In the genomic region with DNA sequence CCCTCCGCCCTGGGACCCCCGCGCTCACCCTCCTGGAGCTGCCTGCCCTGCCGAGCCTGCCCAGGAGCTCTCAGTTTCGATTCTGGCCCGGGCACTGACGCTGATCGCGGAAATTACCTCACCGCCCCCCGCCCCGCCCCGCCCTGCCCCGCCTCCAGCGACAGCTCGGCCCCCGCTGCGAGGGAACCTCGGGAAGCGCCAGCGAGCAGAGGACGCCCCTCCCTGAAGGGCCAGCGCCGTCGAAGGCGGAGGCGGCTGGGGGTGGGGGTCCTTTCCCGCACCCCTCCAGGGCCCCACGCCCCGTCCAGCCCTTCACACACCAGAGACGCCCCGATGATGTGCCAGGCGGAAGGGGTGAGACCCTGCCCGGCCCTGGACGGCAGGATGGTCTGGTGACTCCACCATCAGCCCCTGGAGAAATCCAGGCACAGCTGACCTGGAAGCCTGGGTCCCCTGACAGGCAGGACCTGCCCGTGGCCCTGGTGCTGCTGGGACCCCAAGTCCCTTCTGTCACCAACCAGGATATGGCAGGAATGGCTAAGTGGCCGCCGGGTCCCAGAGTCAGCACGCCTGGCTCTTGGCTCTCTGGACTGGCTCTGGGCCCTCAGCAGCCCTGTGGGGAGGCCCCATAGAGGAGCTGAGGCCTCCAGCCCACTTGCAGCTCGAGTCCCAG, we compare ENCODE assay signal across 8 cellular contexts.
A peak's percentile ranks its signal among the peaks of the same experiment; 100 is the strongest.
DNase-seq lines count a peak whose midpoint lies in the region; ATAC-seq and TF ChIP-seq lines count a peak whose summit lies in the region.

A gene with protein sequence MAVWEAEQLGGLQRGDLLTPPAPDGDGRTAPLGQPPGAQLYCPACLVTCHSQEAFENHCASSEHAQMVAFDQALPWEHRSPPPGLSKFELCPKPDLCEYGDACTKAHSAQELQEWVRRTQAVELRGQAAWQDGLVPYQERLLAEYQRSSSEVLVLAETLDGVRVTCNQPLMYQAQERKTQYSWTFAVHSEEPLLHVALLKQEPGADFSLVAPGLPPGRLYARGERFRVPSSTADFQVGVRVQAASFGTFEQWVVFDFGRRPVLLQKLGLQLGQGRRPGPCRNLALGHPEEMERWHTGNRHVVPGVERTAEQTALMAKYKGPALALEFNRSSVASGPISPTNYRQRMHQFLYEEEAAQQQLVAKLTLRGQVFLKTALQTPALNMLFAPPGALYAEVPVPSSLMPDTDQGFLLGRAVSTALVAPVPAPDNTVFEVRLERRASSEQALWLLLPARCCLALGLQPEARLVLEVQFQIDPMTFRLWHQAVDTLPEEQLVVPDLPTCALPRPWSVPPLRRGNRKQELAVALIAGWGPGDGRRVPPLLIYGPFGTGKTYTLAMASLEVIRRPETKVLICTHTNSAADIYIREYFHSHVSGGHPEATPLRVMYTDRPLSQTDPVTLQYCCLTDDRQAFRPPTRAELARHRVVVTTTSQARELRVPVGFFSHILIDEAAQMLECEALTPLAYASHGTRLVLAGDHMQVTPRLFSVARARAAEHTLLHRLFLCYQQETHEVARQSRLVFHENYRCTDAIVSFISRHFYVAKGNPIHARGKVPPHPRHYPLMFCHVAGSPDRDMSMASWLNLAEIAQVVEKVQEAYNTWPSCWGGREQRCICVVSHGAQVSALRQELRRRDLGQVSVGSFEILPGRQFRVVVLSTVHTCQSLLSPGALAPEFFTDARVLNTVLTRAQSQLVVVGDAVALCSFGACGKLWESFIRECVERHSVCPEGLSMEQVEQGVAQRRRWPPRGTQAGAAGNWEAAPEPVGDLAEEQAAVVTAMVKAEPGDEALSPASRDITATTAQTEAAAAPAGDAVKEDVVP (N-terminal part only) (minus strand): TSS at position 84 of the 673 bp plus-strand sequence. CDS start 1,854 bp downstream, outside the sequence.

- H3K4me3 ChIP-seq in WERI-Rb-1 (ENCODE audit: low read depth, low read length) (peak within 1 kb of the TSS; percentile 49), choroid plexus epithelial cell (ENCODE audit: low read depth, low read length) (peak within 1 kb of the TSS; percentile 81)

- no peak for ATAC-seq in GM19035 (IDR thresholded peaks at IDR 0.05; ENCODE audit: unreplicated experiment)

- TF ChIP-seq CTCF in WERI-Rb-1 (IDR thresholded peaks at IDR 0.05; ENCODE audit: low read depth, low read length), result no peak
- TF ChIP-seq CTCF in choroid plexus epithelial cell (conservative IDR thresholded peaks at IDR 0.05; ENCODE audit: low read depth, low read length), result no peak

- peak; percentile 41 for DNase-seq in Ammon's horn (ENCODE audit: low spot score)
- DNase-seq in GM19240 (ENCODE audit: insufficient read length, low spot score), result peak; percentile 72
- DNase-seq in NCI-H1930 (lab: John Stamatoyannopoulos, UW), result peak; percentile 40 to 72
- DNase-seq in WERI-Rb-1, result peak; percentile 67
- DNase-seq in choroid plexus epithelial cell (ENCODE audit: low read depth), result peak; percentile 63
- peak; percentile 70 for DNase-seq in kidney tubule cell (ENCODE audit: low spot score)
- peak; percentile 71 for DNase-seq in stimulated activated CD4-positive, alpha-beta T cell treated with anti-CD3 and anti-CD28 coated beads, Interleukin-2, amount 100 ng/mL, for 4 hours (ENCODE audit: low read depth)

- H3K27ac ChIP-seq in WERI-Rb-1, result peak within 1 kb of the TSS; percentile 59

- no peaks in the 10 kb centered on the region for H3K9me3 ChIP-seq in WERI-Rb-1 (ENCODE audit: severe bottlenecking)

- H3K36me3 ChIP-seq in WERI-Rb-1, result no peaks in the 10 kb centered on the region; the same call in 1 of the 2 replicates

- H3K27me3 ChIP-seq in WERI-Rb-1 (ENCODE audit: insufficient read depth, low read depth, severe bottlenecking), result no peaks in the 10 kb centered on the region
